ENCODE assay signal across 8 cellular contexts in the genomic region with DNA sequence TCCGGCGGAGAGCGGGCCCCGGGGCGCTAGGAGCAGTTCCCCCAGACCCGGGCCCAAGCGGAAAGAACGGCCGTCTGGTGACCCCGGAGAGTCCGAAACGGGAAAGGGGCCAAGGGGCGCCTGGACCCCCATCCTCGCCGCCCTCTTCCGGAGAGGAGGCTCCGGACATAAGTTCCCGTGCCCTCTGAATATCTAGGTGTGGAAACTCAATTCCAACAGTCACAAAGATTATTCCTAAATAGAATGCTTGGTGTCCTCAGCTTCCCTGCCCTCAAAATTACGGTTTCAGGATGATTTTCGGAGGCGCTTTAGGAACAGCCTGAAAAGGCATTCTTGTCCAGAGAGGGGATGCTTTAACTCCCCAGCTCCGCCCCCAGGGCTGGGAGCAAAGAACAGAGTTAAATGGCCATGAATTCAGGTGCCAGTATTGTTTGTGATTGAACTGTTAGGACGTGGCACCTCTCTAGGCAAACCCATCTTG. TPM values are rescaled to one million over a fixed set of nuclear protein-coding genes. Genes with fewer than 3 reads are reported as not detected.
DNase-seq lines count a peak whose midpoint lies in the region; ATAC-seq and TF ChIP-seq lines count a peak whose summit lies in the region.

No MANE protein-coding gene starts in this region.

- H3K4me3 ChIP-seq in astrocyte of the spinal cord (ENCODE audit: low read depth, low read length) (peak overlapping the region; percentile 58), transverse colon (peak overlapping the region; percentile 80 to 96 (median 87))

- TF ChIP-seq POLR2A in transverse colon (IDR thresholded peaks at IDR 0.05) = no peak

- H3K4me1 Mint-ChIP-seq in activated CD4-positive, alpha-beta T cell treated with anti-CD3 and anti-CD28 coated beads, Interleukin-2, amount 10 ng/mL, durations not matched to agents 7 days and 5 days = peaks cover 11% of the 10 kb centered on the region

- POLR2A ChIA-PET in activated CD4-positive, alpha-beta T cell treated with anti-CD3 and anti-CD28 coated beads, Interleukin-2, amount 10 ng/mL, durations not matched to agents 7 days and 5 days (lab: Charles Lee) = no interaction called here

- H3K9me3 Mint-ChIP-seq in activated CD4-positive, alpha-beta T cell treated with anti-CD3 and anti-CD28 coated beads, Interleukin-2, amount 10 ng/mL, durations not matched to agents 7 days and 5 days = no peaks in the 10 kb centered on the region

- no peak for TF ChIP-seq EP300 in transverse colon (IDR thresholded peaks at IDR 0.05; ENCODE audit: low read depth)

- DNase-seq in activated CD4-positive, alpha-beta T cell treated with anti-CD3 and anti-CD28 coated beads, Interleukin-2, amount 10 ng/mL, durations not matched to agents 7 days and 5 days = no peak
- no peak for DNase-seq in activated CD4-positive, alpha-beta T cell treated with anti-CD3 and anti-CD28 coated beads, Interleukin-2, amount 50 U/mL, for 48 hours
- DNase-seq in astrocyte of the spinal cord (ENCODE audit: low read depth, low spot score) = no peak
- DNase-seq in left lobe of liver (ENCODE audit: low spot score) = no peak
- DNase-seq in transverse colon = no peak
- no peak for DNase-seq in NCI-H774 (lab: John Stamatoyannopoulos, UW)

- H3K27ac ChIP-seq in transverse colon = peak overlapping the region; percentile 94 to 97 (median 96)

- H3K27me3 Mint-ChIP-seq in activated CD4-positive, alpha-beta T cell treated with anti-CD3 and anti-CD28 coated beads, Interleukin-2, amount 10 ng/mL, durations not matched to agents 7 days and 5 days = peaks cover 56% of the 10 kb centered on the region

- H3K27me3 ChIP-seq in transverse colon = no peaks in the 10 kb centered on the region

- peaks cover 0 to 49% (median 18%) of the 10 kb centered on the region in 4 donors for H3K4me1 ChIP-seq in transverse colon

- CTCF ChIA-PET in activated CD4-positive, alpha-beta T cell treated with anti-CD3 and anti-CD28 coated beads, Interleukin-2, amount 10 ng/mL, durations not matched to agents 7 days and 5 days (lab: Charles Lee) = no interaction called here

- no peak overlapping the region for H3K27ac Mint-ChIP-seq in activated CD4-positive, alpha-beta T cell treated with anti-CD3 and anti-CD28 coated beads, Interleukin-2, amount 10 ng/mL, durations not matched to agents 7 days and 5 days

- no peaks in the 10 kb centered on the region for H3K36me3 ChIP-seq in transverse colon

- H3K4me3 Mint-ChIP-seq in activated CD4-positive, alpha-beta T cell treated with anti-CD3 and anti-CD28 coated beads, Interleukin-2, amount 10 ng/mL, durations not matched to agents 7 days and 5 days = peak overlapping the region; percentile 63

- ATAC-seq in left lobe of liver (peak; percentile 6), HG03108 (IDR thresholded peaks at IDR 0.05; ENCODE audit: unreplicated experiment) (no peak), HG03159 (IDR thresholded peaks at IDR 0.05; ENCODE audit: unreplicated experiment) (no peak)

- no peaks in the 10 kb centered on the region for H3K9me3 ChIP-seq in transverse colon

- 0 to 12% methylated on average over 2 to 17 of the region's 23 CpGs for WGBS in transverse colon (ENCODE audit: low coverage in 1 of 2), 2 donors

- H3K36me3 Mint-ChIP-seq in activated CD4-positive, alpha-beta T cell treated with anti-CD3 and anti-CD28 coated beads, Interleukin-2, amount 10 ng/mL, durations not matched to agents 7 days and 5 days (ENCODE audit: low read depth) = no peaks in the 10 kb centered on the region

- intact Hi-C loops in transverse colon (cut with DNase I; ENCODE audit: low total_unique reads) = loop anchor here (5.0 kb wide), 2 partner anchors 117 to 177 kb away; no protein-coding TSS in a partner anchor

- in situ Hi-C loops in astrocyte of the spinal cord (cut with HindIII; ENCODE audit: low sequenced_read_pairs) = no loop called here
- in situ Hi-C loops in transverse colon (cut with MboI; ENCODE audit: low pct_ligation_motif_present in 1 of 4, low pct_unique_long_range_greater_than_20kb in 1 of 4, low sequenced_read_pairs in 3 of 4) = no loop called here

- TF ChIP-seq CTCF in astrocyte of the spinal cord (IDR thresholded peaks at IDR 0.05; ENCODE audit: low read depth, low read length) = no peak
- no peak for TF ChIP-seq CTCF in transverse colon (IDR thresholded peaks at IDR 0.05)

RNA-seq across cellular contexts. Expression of gene LHFPL2, which starts 0.7 kb away (rescaled TPM):
- total RNA-seq in activated CD4-positive, alpha-beta T cell treated with anti-CD3 and anti-CD28 coated beads, Interleukin-2, amount 10 ng/mL, durations not matched to agents 7 days and 5 days = under 1 TPM; 0.15 to 0.37 TPM
- total RNA-seq in left lobe of liver (2.4 TPM), transverse colon (10 to 100 TPM; 34.4 to 79.6 (median 51.5) TPM)

Comparison
In these comparisons a context has a peak if more than half of its experiments do, and no peak if none do; other contexts are left out.
1. RNA of gene LHFPL2, which starts 0.7 kb away (total RNA-seq): 34.4 to 79.6 TPM in transverse colon; 2.4 TPM in left lobe of liver (single experiment) and 0.15 to 0.37 TPM in activated CD4-positive, alpha-beta T cell treated with anti-CD3 and anti-CD28 coated beads, Interleukin-2, amount 10 ng/mL, durations not matched to agents 7 days and 5 days; every median in the first group is over 10 times any median in the second.